ENCODE assay signal across 31 cellular contexts in genomic region chr20:11745160-11745559, GRCh38.
"Had no signal": no experiment of that assay in that cellular context is flagged by ENCODE, and none has a peak within 500 bp of the region (broad histone marks: within the 10 kb centered on the region; RNA-seq: fewer than 3 reads in every experiment).

No MANE protein-coding gene starts in this region.

- H3K4me3 ChIP-seq: adrenal gland, ascending aorta, body of pancreas, breast epithelium, cardiac muscle cell had no signal

- H3K9me3 ChIP-seq: adrenal gland, ascending aorta, body of pancreas, breast epithelium had no signal

- H3K36me3 ChIP-seq: adrenal gland, ascending aorta, brain microvascular endothelial cell, breast epithelium, cardiac muscle cell had no signal

- ATAC-seq: activated naive CD4-positive, alpha-beta T cell treated with anti-CD3 and anti-CD28 coated beads, Interleukin-2, amount 50 U/mL, for 72 hours; activated naive CD8-positive, alpha-beta T cell treated with anti-CD3 and anti-CD28 coated beads, Interleukin-2, amount 50 U/mL, for 24 hours; activated T-cell treated with anti-CD3 and anti-CD28 coated beads, Interleukin-2, amount 50 U/mL, for 4 hours; activated T-cell treated with anti-CD3 and anti-CD28 coated beads, Interleukin-2, amount 50 U/mL, for 72 hours; activated T-helper 17 cell treated with anti-CD3 and anti-CD28 coated beads, Interleukin-2, amount 50 U/mL, for 72 hours; body of pancreas had no signal

- H3K27me3 ChIP-seq: adrenal gland, ascending aorta, body of pancreas, brain microvascular endothelial cell, breast epithelium, cardiac muscle cell had no signal

- DNase-seq: activated effector memory CD4-positive, alpha-beta T cell treated with anti-CD3 and anti-CD28 coated beads, Interleukin-2, amount 50 U/mL, for 16 hours; activated effector memory CD4-positive, alpha-beta T cell treated with Interleukin-2 at 50 U/mL for 16 hours; activated gamma-delta T cell; activated gamma-delta T cell treated with Interleukin-2 at 50 U/mL for 16 hours; activated naive CD4-positive, alpha-beta T cell; activated naive CD4-positive, alpha-beta T cell treated with anti-CD3 and anti-CD28 coated beads for 36 hours; activated naive CD4-positive, alpha-beta T cell treated with anti-CD3 and anti-CD28 coated beads, Interleukin-2, amount 10 ng/mL, durations not matched to agents 7 days and 5 days; activated naive CD4-positive, alpha-beta T cell treated with anti-CD3 and anti-CD28 coated beads, Interleukin-2, amount 50 U/mL, for 16 hours; activated naive CD4-positive, alpha-beta T cell treated with Interleukin-2 at 50 U/mL for 16 hours; activated naive CD8-positive, alpha-beta T cell treated with anti-CD3 and anti-CD28 coated beads for 36 hours; activated naive CD8-positive, alpha-beta T cell treated with anti-CD3 and anti-CD28 coated beads, Interleukin-2, amount 10 ng/mL, durations not matched to agents 7 days and 5 days; activated naive CD8-positive, alpha-beta T cell treated with anti-CD3 and anti-CD28 coated beads, Interleukin-2, amount 50 U/mL, for 24 hours; activated T-cell treated with anti-CD3 and anti-CD28 coated beads, Interleukin-2, amount 50 U/mL, for 1 hour; activated T-cell treated with anti-CD3 and anti-CD28 coated beads, Interleukin-2, amount 50 U/mL, for 24 hours; activated T-cell treated with anti-CD3 and anti-CD28 coated beads, Interleukin-2, amount 50 U/mL, for 4 hours; activated T-cell treated with anti-CD3 and anti-CD28 coated beads, Interleukin-2, amount 50 U/mL, for 48 hours; activated T-cell treated with anti-CD3 and anti-CD28 coated beads, Interleukin-2, amount 50 U/mL, for 72 hours; adrenal gland; amniotic stem cell; amygdala; anterior cingulate cortex; aorta; body of pancreas; brain microvascular endothelial cell; caudate nucleus; central memory CD4-positive, alpha-beta T cell had no signal

- H3K27ac ChIP-seq: adrenal gland, ascending aorta, body of pancreas, brain microvascular endothelial cell, breast epithelium, cardiac muscle cell had no signal
